ENCODE assay signal across 9 cellular contexts in genomic region chr1:192530254-192530653, GRCh38. TPM values are rescaled to one million over a fixed set of nuclear protein-coding genes. Genes with fewer than 3 reads are reported as not detected.
DNase-seq lines count a peak whose midpoint lies in the region; ATAC-seq, FAIRE-seq and TF ChIP-seq lines count a peak whose summit lies in the region.
"Had no signal": no experiment of that assay in that cellular context is flagged by ENCODE, and none has a peak within 500 bp of the region (broad histone marks: within the 10 kb centered on the region; RNA-seq: fewer than 3 reads in every experiment).

No MANE protein-coding gene starts in this region.

- H3K36me3 ChIP-seq in fibroblast of lung (ENCODE audit: control insufficient read depth, insufficient read depth, low read length), result no peaks in the 10 kb centered on the region
- H3K36me3 ChIP-seq in thoracic aorta, result no peaks in the 10 kb centered on the region

- H3K27ac ChIP-seq in fibroblast of lung (ENCODE audit: insufficient read depth, low read length) (peak overlapping the region; percentile 48), thoracic aorta (peak overlapping the region; percentile 9 to 54)
- H3K27ac ChIP-seq: HL-60 had no signal

- no peak for DNase-seq in GM12891 (ENCODE audit: insufficient read length, low spot score)
- DNase-seq in LHCN-M2 (ENCODE audit: low read depth), result peak; percentile 54
- peak; percentile 42 to 59 for DNase-seq in fibroblast of lung (ENCODE audit: low read depth in 2 of 2)
- no peak for DNase-seq in thoracic aorta (ENCODE audit: low spot score)
- DNase-seq in GM19240 (ENCODE audit: insufficient read length, low spot score), result no peak
- no peak for DNase-seq in AG08395 (ENCODE audit: low spot score)
- DNase-seq in stimulated activated naive CD4-positive, alpha-beta T cell treated with Interleukin-2 at 50 U/mL for 16 hours (lab: John Stamatoyannopoulos, UW), result no peak

- peak overlapping the region; percentile 65 for H3K4me2 ChIP-seq in fibroblast of lung (ENCODE audit: extremely low read depth, insufficient read depth, low read length)

- H3K27me3 ChIP-seq in fibroblast of lung (ENCODE audit: control insufficient read depth, insufficient read depth, low read length) (no peaks in the 10 kb centered on the region), thoracic aorta (replicated peaks; ENCODE audit: insufficient read depth) (no peaks in the 10 kb centered on the region)

- H3K79me2 ChIP-seq in fibroblast of lung (ENCODE audit: control insufficient read depth, insufficient read depth, low read length), result no peaks in the 10 kb centered on the region

- peak; percentile 49; the same call in 1 of the 2 replicates for TF ChIP-seq POLR2A in GM12891 (IDR thresholded peaks at IDR 0.05; ENCODE audit: low read depth, low read length)

- H2AFZ ChIP-seq in fibroblast of lung (ENCODE audit: low read length), result peak overlapping the region; percentile 73

- FAIRE-seq in GM12891 (lab: Jason Lieb, UNC), result peak; percentile 92

- H4K20me1 ChIP-seq in fibroblast of lung (ENCODE audit: control insufficient read depth, extremely low read depth, insufficient read depth, low read length), result no peaks in the 10 kb centered on the region

- H3K4me1 ChIP-seq in fibroblast of lung (ENCODE audit: control insufficient read depth, extremely low read depth, insufficient read depth, low read length), result peaks cover 3% of the 10 kb centered on the region
- peaks cover 23 to 45% of the 10 kb centered on the region in 2 donors for H3K4me1 ChIP-seq in thoracic aorta (ENCODE audit: control insufficient read depth in 1 of 2, low read depth in 2 of 2)

- H3K9ac ChIP-seq in fibroblast of lung (ENCODE audit: insufficient read depth, low read length), result no peak overlapping the region

- H3K9me3 ChIP-seq in fibroblast of lung (ENCODE audit: control insufficient read depth, insufficient read depth, low read depth, low read length) (no peaks in the 10 kb centered on the region), thoracic aorta (no peaks in the 10 kb centered on the region)

- H3K4me3 ChIP-seq in fibroblast of lung (replicated peaks in 1 of 4; ENCODE audit: control extremely low read depth in 1 of 4, insufficient read depth in 1 of 4, low read depth in 3 of 4, low read length in 4 of 4) (no peak overlapping the region), thoracic aorta (no peak overlapping the region)

- TF ChIP-seq CTCF in fibroblast of lung (conservative IDR thresholded peaks at IDR 0.05 in 1 of 2, IDR thresholded peaks at IDR 0.05 in 1 of 2; ENCODE audit: low read depth in 1 of 2, low read length in 2 of 2) (no peak), thoracic aorta (IDR thresholded peaks at IDR 0.05) (no peak)

- peak; percentile 98 for ATAC-seq in GM21576 (IDR thresholded peaks at IDR 0.05; ENCODE audit: unreplicated experiment)
- no peak for ATAC-seq in thoracic aorta (ENCODE audit: insufficient number of reproducible peaks, low FRiP score, low read depth)

TF ChIP-seq in GM12891, 5 proteins besides CTCF, POLR2A, EP300 and RAD21:
- TF ChIP-seq SPI1 (IDR thresholded peaks at IDR 0.05; ENCODE audit: low read depth, low read length) (peak; percentile 90), TAF1 (IDR thresholded peaks at IDR 0.05; ENCODE audit: low read depth, low read length) (no peak)

RNA-seq across cellular contexts. Expression of gene RGS1, which starts 45.3 kb away (rescaled TPM):
- 246 TPM for polyA plus RNA-seq in GM12891 (2012; ENCODE audit: low read depth, missing spikeins)
- 0.11 and 0.19 TPM in 2 replicates for total RNA-seq in LHCN-M2 (2014; rRNA removed)
- polyA plus RNA-seq in LHCN-M2 (2012), result not detected
- under 0.01 and 0.50 TPM in 2 replicates for total RNA-seq in fibroblast of lung
- polyA plus RNA-seq in fibroblast of lung, result 0.18 and 3.6 TPM in 2 replicates
- polyA plus RNA-seq in fibroblast of lung (2012), result 0.12 and 1.7 TPM in 2 replicates
- polyA minus RNA-seq in fibroblast of lung (ENCODE audit: low replicate concordance), result 0.07 TPM in 1 of 2 replicates, not detected in the other
- total RNA-seq in thoracic aorta, result 100 to 1,000 TPM in 1 of 2 donors, 10 to 100 TPM in 1; 54.0 to 127 TPM

Comparison
In these comparisons a context has a peak if more than half of its experiments do, and no peak if none do; other contexts are left out.
1. DNase-seq: peak in LHCN-M2 (single experiment) and fibroblast of lung (2 of 2); none in GM12891 (single experiment), thoracic aorta (single experiment), GM19240 (single experiment), AG08395 (single experiment) and stimulated activated naive CD4-positive, alpha-beta T cell treated with Interleukin-2 at 50 U/mL for 16 hours (single experiment).
2. RNA of gene RGS1, which starts 45.3 kb away (total RNA-seq): 54.0 to 127 TPM in thoracic aorta; under 0.01 to 0.50 TPM in fibroblast of lung and 0.11 to 0.19 TPM in LHCN-M2; every median in the first group is over 10 times any median in the second.